20 cellular contexts compared by ENCODE assay signal in genomic region chr10:77372400-77372799, GRCh38.
"Had no signal": no experiment of that assay in that cellular context is flagged by ENCODE, and none has a peak within 500 bp of the region (broad histone marks: within the 10 kb centered on the region; RNA-seq: fewer than 3 reads in every experiment).

No MANE protein-coding gene starts in this region.

- H3K27me3 Mint-ChIP-seq: activated CD4-positive, alpha-beta memory T cell treated with anti-CD3 and anti-CD28 coated beads for 36 hours; type B pancreatic cell had no signal

- H3K9me3 ChIP-seq: vagina had no signal

- H3K27ac ChIP-seq: left ventricle myocardium inferior, parathyroid adenoma, thoracic aorta, vagina had no signal

- H3K79me2 ChIP-seq: parathyroid adenoma had no signal

- H3K4me3 ChIP-seq: left ventricle myocardium inferior, thoracic aorta, vagina had no signal

- H3K36me3 ChIP-seq: left ventricle myocardium inferior, thoracic aorta, vagina had no signal

- H3K4me1 Mint-ChIP-seq: activated naive CD8-positive, alpha-beta T cell treated with anti-CD3 and anti-CD28 coated beads, Interleukin-2, amount 10 ng/mL, durations not matched to agents 7 days and 5 days; immature natural killer cell had no signal

- H3K9me3 Mint-ChIP-seq: activated CD4-positive, alpha-beta memory T cell treated with anti-CD3 and anti-CD28 coated beads for 36 hours had no signal

- H3K4me3 Mint-ChIP-seq: activated CD4-positive, alpha-beta memory T cell treated with anti-CD3 and anti-CD28 coated beads for 36 hours; activated naive CD4-positive, alpha-beta T cell treated with anti-CD3 and anti-CD28 coated beads for 36 hours; activated naive CD8-positive, alpha-beta T cell treated with anti-CD3 and anti-CD28 coated beads, Interleukin-2, amount 10 ng/mL, durations not matched to agents 7 days and 5 days; immature natural killer cell; nephron; T-helper 1 cell treated with Interleukin-12 subunit alpha and Interleukin-12 subunit beta and Interleukin-4 antibody, amounts not matched to agents 30 μg/mL and 1 μg/mL, for 36 hours; type B pancreatic cell had no signal

- H3K36me3 Mint-ChIP-seq: activated CD4-positive, alpha-beta memory T cell treated with anti-CD3 and anti-CD28 coated beads for 36 hours; immature natural killer cell had no signal

- H3K4me1 ChIP-seq: left ventricle myocardium inferior, vagina had no signal

- H3K27me3 ChIP-seq: vagina had no signal

- DNase-seq: activated CD4-positive, alpha-beta memory T cell treated with anti-CD3 and anti-CD28 coated beads for 36 hours; activated CD4-positive, alpha-beta T cell treated with anti-CD3 and anti-CD28 coated beads for 48 hours; activated CD4-positive, CD25-positive, alpha-beta regulatory T cell; activated effector memory CD4-positive, alpha-beta T cell treated with Interleukin-2 at 50 U/mL for 16 hours; activated naive CD4-positive, alpha-beta T cell treated with anti-CD3 and anti-CD28 coated beads for 36 hours; activated naive CD8-positive, alpha-beta T cell treated with anti-CD3 and anti-CD28 coated beads, Interleukin-2, amount 10 ng/mL, durations not matched to agents 7 days and 5 days; activated T-cell treated with anti-CD3 and anti-CD28 coated beads, Interleukin-2, amount 50 U/mL, for 48 hours; amniotic stem cell; immature natural killer cell; left ventricle myocardium inferior; midbrain; stimulated activated CD4-positive, alpha-beta T cell treated with anti-CD3 and anti-CD28 coated beads, Interleukin-2, amount 100 ng/mL, for 48 hours; stimulated activated CD8-positive, alpha-beta memory T cell treated with anti-CD3 and anti-CD28 coated beads, Interleukin-4, amount 100 ng/mL, for 48 hours; stimulated activated naive CD4-positive, alpha-beta T cell treated with Interleukin-2 at 50 U/mL for 16 hours had no signal

- H2AFZ ChIP-seq: parathyroid adenoma had no signal

- H3K27ac Mint-ChIP-seq: activated CD4-positive, alpha-beta memory T cell treated with anti-CD3 and anti-CD28 coated beads for 36 hours; activated naive CD4-positive, alpha-beta T cell treated with anti-CD3 and anti-CD28 coated beads for 36 hours; activated naive CD8-positive, alpha-beta T cell treated with anti-CD3 and anti-CD28 coated beads, Interleukin-2, amount 10 ng/mL, durations not matched to agents 7 days and 5 days; immature natural killer cell; T-helper 1 cell treated with Interleukin-12 subunit alpha and Interleukin-12 subunit beta and Interleukin-4 antibody, amounts not matched to agents 30 μg/mL and 1 μg/mL, for 36 hours; type B pancreatic cell had no signal

- H3K9ac ChIP-seq: parathyroid adenoma had no signal
